In genomic region chr10:110479710-110480109, GRCh38 we compare ENCODE assay signal across 18 cellular contexts. TPM values are rescaled to one million over a fixed set of nuclear protein-coding genes. Genes with fewer than 3 reads are reported as not detected.
DNase-seq lines count a peak whose midpoint lies in the region; ATAC-seq and TF ChIP-seq lines count a peak whose summit lies in the region.
"Had no signal": no experiment of that assay in that cellular context is flagged by ENCODE, and none has a peak within 500 bp of the region (broad histone marks: within the 10 kb centered on the region; RNA-seq: fewer than 3 reads in every experiment).

No MANE protein-coding gene starts in this region.

- H3K79me2 ChIP-seq in OCI-LY7 (ENCODE audit: insufficient read depth, low read depth, low read length): no peaks in the 10 kb centered on the region

- no peaks in the 10 kb centered on the region for H3K4me1 ChIP-seq in OCI-LY7 (ENCODE audit: insufficient read depth, low read length, poor library complexity, severe bottlenecking)
- H3K4me1 ChIP-seq: HAP-1 had no signal

- H3K4me3 ChIP-seq in OCI-LY7 (ENCODE audit: low read depth, low read length, poor library complexity, severe bottlenecking): no peak overlapping the region
- H3K4me3 ChIP-seq: GM12878, GM23248, HAP-1 had no signal

- no peak overlapping the region for H3K27ac ChIP-seq in OCI-LY7 (ENCODE audit: low read depth, low read length, poor library complexity, severe bottlenecking)
- H3K27ac ChIP-seq: GM23248, KMS-11 had no signal

- no peak for TF ChIP-seq CTCF in OCI-LY7 (conservative IDR thresholded peaks at IDR 0.05; ENCODE audit: low read length)

- BruUV-seq in OCI-LY7 (replicated peaks; lab: Mats Ljungman, UMichigan): no TSS peak

- DNase-seq in NCI-H2196 (lab: John Stamatoyannopoulos, UW; ENCODE audit: unreplicated experiment) (peak; percentile 21), NCI-H2196 treated with DMSO at 0.1 percent for 48 hours (lab: John Stamatoyannopoulos, UW; ENCODE audit: unreplicated experiment) (no peak), NCI-H2171 treated with DMSO at 0.1 percent for 48 hours (lab: John Stamatoyannopoulos, UW) (peak; percentile 6), cerebellar cortex (ENCODE audit: low spot score) (peak; percentile 19), SKM-1 (lab: John Stamatoyannopoulos, UW; ENCODE audit: unreplicated experiment) (no peak), NOMO-1 treated with dmso at 0.1 percent for 144 hours (lab: John Stamatoyannopoulos, UW; ENCODE audit: unreplicated experiment) (no peak), OCI-LY7 (ENCODE audit: low spot score) (no peak)
- DNase-seq: DMS79 treated with DMSO at 0.1 percent for 48 hours, GM23248, NCI-H1694, NCI-H524 treated with DMSO at 0.1 percent for 48 hours, T-cell had no signal

- H3K36me3 ChIP-seq in OCI-LY7 (ENCODE audit: insufficient read depth, low read length): no peaks in the 10 kb centered on the region
- H3K36me3 ChIP-seq: HAP-1 had no signal

- intact Hi-C loops in OCI-LY7 (cut with micrococcal nuclease; ENCODE audit: unreplicated experiment): no loop called here

- CTCF ChIA-PET in OCI-LY7 (lab: Charles Lee; ENCODE audit: unreplicated experiment): no interaction called here

- no peaks in the 10 kb centered on the region for H4K20me1 ChIP-seq in OCI-LY7 (ENCODE audit: insufficient read depth, low read length)

- no peaks in the 10 kb centered on the region for H3K9me3 ChIP-seq in OCI-LY7 (ENCODE audit: low read length)
- H3K9me3 ChIP-seq: HAP-1 had no signal

- no peak for ATAC-seq in HG02759 (IDR thresholded peaks at IDR 0.05; ENCODE audit: unreplicated experiment)
- ATAC-seq: Panc1, SK-N-SH treated with all-trans-retinoic acid at 6 μM for 48 hours, T-cell had no signal

- no peak overlapping the region for H2AFZ ChIP-seq in OCI-LY7 (ENCODE audit: low read length)
- H2AFZ ChIP-seq: GM23248 had no signal

- POLR2A ChIA-PET in OCI-LY7 (lab: Charles Lee): interaction anchor here (0.6 to 1.1 kb wide), 2 partner anchors 13 to 19 kb away, joined by 3 to 5 read pairs; no protein-coding TSS in a partner anchor

- no peak overlapping the region for H3K4me2 ChIP-seq in OCI-LY7 (ENCODE audit: low read length)
- H3K4me2 ChIP-seq: KMS-11 had no signal

- H3K9me2 ChIP-seq in OCI-LY7 (ENCODE audit: insufficient read depth, low read length): no peaks in the 10 kb centered on the region

RNA-seq across cellular contexts. Expression of gene DUSP5, which starts 18.0 kb away (rescaled TPM):
- total RNA-seq in OCI-LY7 (2014; rRNA removed; shearing (Covaris generic)): 0.06 and 0.08 TPM in 2 replicates
- 0.28 and 0.97 TPM in 2 replicates for total RNA-seq in OCI-LY7 (2022)

Comparison
In these comparisons a context has a peak if more than half of its experiments do, and no peak if none do; other contexts are left out.
1. DNase-seq: peak in NCI-H2196 (single experiment), NCI-H2171 treated with DMSO at 0.1 percent for 48 hours (single experiment) and cerebellar cortex (single experiment); none in NCI-H2196 treated with DMSO at 0.1 percent for 48 hours (single experiment), SKM-1 (single experiment), NOMO-1 treated with dmso at 0.1 percent for 144 hours (single experiment) and OCI-LY7 (single experiment).